ENCODE assay signal across 1 cellular context in genomic region chr14:101761032-101761880, GRCh38.
TF ChIP-seq lines count a peak whose summit lies in the region.

TSS of gene PPP2R5C (plus strand) at chr14:101761709. CDS start at chr14:101761894, 185 bp downstream.

TF ChIP-seq in HepG2, 621 proteins besides CTCF, POLR2A, EP300 and RAD21 (continued from another document and continues in another):
- TF ChIP-seq ZNF234 (CRISPR knock-in tag; conservative IDR thresholded peaks at IDR 0.05): no peak
- no peak for TF ChIP-seq TBP (CRISPR knock-in tag; IDR thresholded peaks at IDR 0.05)
- no peak for TF ChIP-seq FOXP1 (IDR thresholded peaks at IDR 0.05)
- TF ChIP-seq FOXP1 (CRISPR knock-in tag; IDR thresholded peaks at IDR 0.05): no peak
- no peak for TF ChIP-seq ZSCAN20 (CRISPR knock-in tag; IDR thresholded peaks at IDR 0.05; ENCODE audit: borderline replicate concordance)
- no peak for TF ChIP-seq MLLT10 (CRISPR knock-in tag; IDR thresholded peaks at IDR 0.05)
- TF ChIP-seq ZNF83 (CRISPR knock-in tag; IDR thresholded peaks at IDR 0.05; ENCODE audit: borderline replicate concordance): no peak
- no peak for TF ChIP-seq SRSF4 (IDR thresholded peaks at IDR 0.05; ENCODE audit: low read depth, low read length, poor library complexity, severe bottlenecking)
- peak; percentile 66 for TF ChIP-seq POLR2AphosphoS5 (IDR thresholded peaks at IDR 0.05; ENCODE audit: low read depth, low read length)
- TF ChIP-seq NCOA2 (CRISPR knock-in tag; IDR thresholded peaks at IDR 0.05): no peak
- no peak for TF ChIP-seq MTF1 (CRISPR knock-in tag; IDR thresholded peaks at IDR 0.05)
- TF ChIP-seq ADNP (CRISPR knock-in tag; IDR thresholded peaks at IDR 0.05): no peak
- no peak for TF ChIP-seq HIC2 (CRISPR knock-in tag; IDR thresholded peaks at IDR 0.05; ENCODE audit: low read depth)
- no peak; the same call in 1 of the 2 replicates for TF ChIP-seq ZMYM3 (CRISPR knock-in tag; IDR thresholded peaks at IDR 0.05)
- TF ChIP-seq, protein P1, sequence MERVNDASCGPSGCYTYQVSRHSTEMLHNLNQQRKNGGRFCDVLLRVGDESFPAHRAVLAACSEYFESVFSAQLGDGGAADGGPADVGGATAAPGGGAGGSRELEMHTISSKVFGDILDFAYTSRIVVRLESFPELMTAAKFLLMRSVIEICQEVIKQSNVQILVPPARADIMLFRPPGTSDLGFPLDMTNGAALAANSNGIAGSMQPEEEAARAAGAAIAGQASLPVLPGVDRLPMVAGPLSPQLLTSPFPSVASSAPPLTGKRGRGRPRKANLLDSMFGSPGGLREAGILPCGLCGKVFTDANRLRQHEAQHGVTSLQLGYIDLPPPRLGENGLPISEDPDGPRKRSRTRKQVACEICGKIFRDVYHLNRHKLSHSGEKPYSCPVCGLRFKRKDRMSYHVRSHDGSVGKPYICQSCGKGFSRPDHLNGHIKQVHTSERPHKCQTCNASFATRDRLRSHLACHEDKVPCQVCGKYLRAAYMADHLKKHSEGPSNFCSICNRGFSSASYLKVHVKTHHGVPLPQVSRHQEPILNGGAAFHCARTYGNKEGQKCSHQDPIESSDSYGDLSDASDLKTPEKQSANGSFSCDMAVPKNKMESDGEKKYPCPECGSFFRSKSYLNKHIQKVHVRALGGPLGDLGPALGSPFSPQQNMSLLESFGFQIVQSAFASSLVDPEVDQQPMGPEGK (CRISPR knock-in tag; IDR thresholded peaks at IDR 0.05): peak; percentile 52; the same call in 1 of the 2 replicates
- TF ChIP-seq, protein P2, sequence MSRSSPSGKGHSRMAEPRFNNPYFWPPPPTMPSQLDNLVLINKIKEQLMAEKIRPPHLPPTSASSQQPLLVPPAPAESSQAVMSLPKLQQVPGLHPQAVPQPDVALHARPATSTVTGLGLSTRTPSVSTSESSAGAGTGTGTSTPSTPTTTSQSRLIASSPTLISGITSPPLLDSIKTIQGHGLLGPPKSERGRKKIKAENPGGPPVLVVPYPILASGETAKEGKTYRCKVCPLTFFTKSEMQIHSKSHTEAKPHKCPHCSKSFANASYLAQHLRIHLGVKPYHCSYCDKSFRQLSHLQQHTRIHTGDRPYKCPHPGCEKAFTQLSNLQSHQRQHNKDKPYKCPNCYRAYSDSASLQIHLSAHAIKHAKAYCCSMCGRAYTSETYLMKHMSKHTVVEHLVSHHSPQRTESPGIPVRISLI (CRISPR knock-in tag; IDR thresholded peaks at IDR 0.05; ENCODE audit: borderline replicate concordance): no peak
- TF ChIP-seq XRCC5 (optimal IDR thresholded peaks at IDR 0.05; ENCODE audit: low read length): no peak
- TF ChIP-seq TEAD3 (CRISPR knock-in tag; optimal IDR thresholded peaks at IDR 0.05; ENCODE audit: borderline replicate concordance): peak; percentile 35
- TF ChIP-seq ZFP90 (CRISPR knock-in tag; IDR thresholded peaks at IDR 0.05; ENCODE audit: borderline replicate concordance): no peak
- TF ChIP-seq SMAD1 (CRISPR knock-in tag; IDR thresholded peaks at IDR 0.05; ENCODE audit: borderline replicate concordance, low read depth): peak; percentile 46; the same call in 1 of the 2 replicates
- TF ChIP-seq, protein P3, sequence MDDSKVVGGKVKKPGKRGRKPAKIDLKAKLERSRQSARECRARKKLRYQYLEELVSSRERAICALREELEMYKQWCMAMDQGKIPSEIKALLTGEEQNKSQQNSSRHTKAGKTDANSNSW (CRISPR knock-in tag; IDR thresholded peaks at IDR 0.05; ENCODE audit: borderline replicate concordance): no peak
- no peak for TF ChIP-seq TBL1XR1 (IDR thresholded peaks at IDR 0.05; ENCODE audit: borderline replicate concordance, low read length, partially characterized antibody)
- no peak for TF ChIP-seq ZBTB26 (CRISPR knock-in tag; IDR thresholded peaks at IDR 0.05; ENCODE audit: borderline replicate concordance)
- TF ChIP-seq ZBTB21 (CRISPR knock-in tag; IDR thresholded peaks at IDR 0.05): no peak
- TF ChIP-seq, protein P4, sequence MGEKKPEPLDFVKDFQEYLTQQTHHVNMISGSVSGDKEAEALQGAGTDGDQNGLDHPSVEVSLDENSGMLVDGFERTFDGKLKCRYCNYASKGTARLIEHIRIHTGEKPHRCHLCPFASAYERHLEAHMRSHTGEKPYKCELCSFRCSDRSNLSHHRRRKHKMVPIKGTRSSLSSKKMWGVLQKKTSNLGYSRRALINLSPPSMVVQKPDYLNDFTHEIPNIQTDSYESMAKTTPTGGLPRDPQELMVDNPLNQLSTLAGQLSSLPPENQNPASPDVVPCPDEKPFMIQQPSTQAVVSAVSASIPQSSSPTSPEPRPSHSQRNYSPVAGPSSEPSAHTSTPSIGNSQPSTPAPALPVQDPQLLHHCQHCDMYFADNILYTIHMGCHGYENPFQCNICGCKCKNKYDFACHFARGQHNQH (CRISPR knock-in tag; IDR thresholded peaks at IDR 0.05): 0 out of 2 replicates have a peak, but pooled peaks have one; percentile 39
- TF ChIP-seq NFYC (CRISPR knock-in tag; IDR thresholded peaks at IDR 0.05): 0 out of 2 replicates have a peak, but pooled peaks have one; percentile 20
- no peak for TF ChIP-seq CBX2 (IDR thresholded peaks at IDR 0.05; ENCODE audit: low read depth, low read length)
- TF ChIP-seq CBX2 (CRISPR knock-in tag; IDR thresholded peaks at IDR 0.05; ENCODE audit: low read depth): no peak
- no peak for TF ChIP-seq RBM39 (IDR thresholded peaks at IDR 0.05; ENCODE audit: low read depth, low read length, poor library complexity, severe bottlenecking)
- TF ChIP-seq ZNF670 (CRISPR knock-in tag; IDR thresholded peaks at IDR 0.05; ENCODE audit: borderline replicate concordance): no peak
- TF ChIP-seq EZH2 (conservative IDR thresholded peaks at IDR 0.05; ENCODE audit: low read depth, low read length): no peak
- TF ChIP-seq ZNF839 (CRISPR knock-in tag; IDR thresholded peaks at IDR 0.05; ENCODE audit: borderline replicate concordance): no peak
- TF ChIP-seq ZNF224 (CRISPR knock-in tag; IDR thresholded peaks at IDR 0.05): no peak
- peak; percentile 43; the same call in 1 of the 2 replicates for TF ChIP-seq POLR2G (IDR thresholded peaks at IDR 0.05; ENCODE audit: low read depth, low read length)
- TF ChIP-seq SNAPC2 (CRISPR knock-in tag; IDR thresholded peaks at IDR 0.05): no peak
- TF ChIP-seq ZNF44 (CRISPR knock-in tag; IDR thresholded peaks at IDR 0.05): no peak
- TF ChIP-seq BHLHE40 (IDR thresholded peaks at IDR 0.05; ENCODE audit: low read length): no peak
- TF ChIP-seq TRIM22 (IDR thresholded peaks at IDR 0.05): no peak
- TF ChIP-seq ZNF572 (CRISPR knock-in tag; IDR thresholded peaks at IDR 0.05): no peak
- peak; percentile 82; the same call in 1 of the 2 replicates for TF ChIP-seq NRL (CRISPR knock-in tag; IDR thresholded peaks at IDR 0.05; ENCODE audit: borderline replicate concordance)
- TF ChIP-seq, protein P5, sequence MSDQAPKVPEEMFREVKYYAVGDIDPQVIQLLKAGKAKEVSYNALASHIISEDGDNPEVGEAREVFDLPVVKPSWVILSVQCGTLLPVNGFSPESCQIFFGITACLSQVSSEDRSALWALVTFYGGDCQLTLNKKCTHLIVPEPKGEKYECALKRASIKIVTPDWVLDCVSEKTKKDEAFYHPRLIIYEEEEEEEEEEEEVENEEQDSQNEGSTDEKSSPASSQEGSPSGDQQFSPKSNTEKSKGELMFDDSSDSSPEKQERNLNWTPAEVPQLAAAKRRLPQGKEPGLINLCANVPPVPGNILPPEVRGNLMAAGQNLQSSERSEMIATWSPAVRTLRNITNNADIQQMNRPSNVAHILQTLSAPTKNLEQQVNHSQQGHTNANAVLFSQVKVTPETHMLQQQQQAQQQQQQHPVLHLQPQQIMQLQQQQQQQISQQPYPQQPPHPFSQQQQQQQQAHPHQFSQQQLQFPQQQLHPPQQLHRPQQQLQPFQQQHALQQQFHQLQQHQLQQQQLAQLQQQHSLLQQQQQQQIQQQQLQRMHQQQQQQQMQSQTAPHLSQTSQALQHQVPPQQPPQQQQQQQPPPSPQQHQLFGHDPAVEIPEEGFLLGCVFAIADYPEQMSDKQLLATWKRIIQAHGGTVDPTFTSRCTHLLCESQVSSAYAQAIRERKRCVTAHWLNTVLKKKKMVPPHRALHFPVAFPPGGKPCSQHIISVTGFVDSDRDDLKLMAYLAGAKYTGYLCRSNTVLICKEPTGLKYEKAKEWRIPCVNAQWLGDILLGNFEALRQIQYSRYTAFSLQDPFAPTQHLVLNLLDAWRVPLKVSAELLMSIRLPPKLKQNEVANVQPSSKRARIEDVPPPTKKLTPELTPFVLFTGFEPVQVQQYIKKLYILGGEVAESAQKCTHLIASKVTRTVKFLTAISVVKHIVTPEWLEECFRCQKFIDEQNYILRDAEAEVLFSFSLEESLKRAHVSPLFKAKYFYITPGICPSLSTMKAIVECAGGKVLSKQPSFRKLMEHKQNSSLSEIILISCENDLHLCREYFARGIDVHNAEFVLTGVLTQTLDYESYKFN (CRISPR knock-in tag; conservative IDR thresholded peaks at IDR 0.05): peak; percentile 40; the same call in 1 of the 2 replicates
- TF ChIP-seq KDM2A (CRISPR knock-in tag; IDR thresholded peaks at IDR 0.05; ENCODE audit: borderline replicate concordance, low read depth): peak; percentile 77; the same call in 1 of the 2 replicates
- no peak for TF ChIP-seq KDM1A (CRISPR knock-in tag; IDR thresholded peaks at IDR 0.05)
- TF ChIP-seq, protein P6, sequence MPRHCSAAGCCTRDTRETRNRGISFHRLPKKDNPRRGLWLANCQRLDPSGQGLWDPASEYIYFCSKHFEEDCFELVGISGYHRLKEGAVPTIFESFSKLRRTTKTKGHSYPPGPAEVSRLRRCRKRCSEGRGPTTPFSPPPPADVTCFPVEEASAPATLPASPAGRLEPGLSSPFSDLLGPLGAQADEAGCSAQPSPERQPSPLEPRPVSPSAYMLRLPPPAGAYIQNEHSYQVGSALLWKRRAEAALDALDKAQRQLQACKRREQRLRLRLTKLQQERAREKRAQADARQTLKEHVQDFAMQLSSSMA (CRISPR knock-in tag; IDR thresholded peaks at IDR 0.05): no peak
- TF ChIP-seq ZSCAN29 (CRISPR knock-in tag; conservative IDR thresholded peaks at IDR 0.05): 0 out of 2 replicates have a peak, but pooled peaks have one; percentile 36
- TF ChIP-seq JUND (CRISPR knock-in tag; IDR thresholded peaks at IDR 0.05): no peak
- TF ChIP-seq ZBTB1 (CRISPR knock-in tag; IDR thresholded peaks at IDR 0.05; ENCODE audit: borderline replicate concordance): no peak
- no peak for TF ChIP-seq ZNF30 (CRISPR knock-in tag; IDR thresholded peaks at IDR 0.05)
- no peak for TF ChIP-seq NFE2L1 (CRISPR knock-in tag; IDR thresholded peaks at IDR 0.05; ENCODE audit: borderline replicate concordance)
- no peak for TF ChIP-seq ZNF121 (CRISPR knock-in tag; IDR thresholded peaks at IDR 0.05)
- TF ChIP-seq CEBPZ (IDR thresholded peaks at IDR 0.05; ENCODE audit: low read length): no peak
